Comparison of ENCODE assay signal across 8 cellular contexts in genomic region chr3:59857589-59858346, GRCh38.
DNase-seq lines count a peak whose midpoint lies in the region; ATAC-seq and TF ChIP-seq lines count a peak whose summit lies in the region.

No MANE protein-coding gene starts in this region.

- peak; percentile 46 to 87 (median 75) for DNase-seq in CD4-positive, CD25-positive, alpha-beta regulatory T cell
- DNase-seq in NCI-H748 treated with DMSO at 0.1 percent for 48 hours (lab: John Stamatoyannopoulos, UW): peak; percentile 55
- DNase-seq in activated CD4-positive, alpha-beta T cell treated with anti-CD3 and anti-CD28 coated beads, Interleukin-2, amount 50 U/mL, for 48 hours: peak; percentile 81 to 87
- peak; percentile 65 to 84 (median 77) for DNase-seq in dorsolateral prefrontal cortex
- DNase-seq in lung (ENCODE audit: low spot score): peak; percentile 73
- peak; percentile 60 for DNase-seq in stimulated activated CD8-positive, alpha-beta memory T cell treated with anti-CD3 and anti-CD28 coated beads, Interleukin-15, amount 100 ng/mL, for 1 hour (ENCODE audit: low read depth)

- WGBS in lung, 2 donors: 33 to 37% methylated on average over 7 of the region's 7 CpGs

- H3K4me1 Mint-ChIP-seq in CD4-positive, CD25-positive, alpha-beta regulatory T cell: peaks cover 5 to 18% (median 9%) of the 10 kb centered on the region in 4 donors

- peak overlapping the region in 2 of 3 donors; percentile 27 for H3K27ac Mint-ChIP-seq in CD4-positive, CD25-positive, alpha-beta regulatory T cell

- peak overlapping the region in 1 of 4 donors; percentile 54 for H3K4me3 Mint-ChIP-seq in CD4-positive, CD25-positive, alpha-beta regulatory T cell

- H3K27ac ChIP-seq in CD4-positive, CD25-positive, alpha-beta regulatory T cell (ENCODE audit: insufficient read depth, low read length, poor library complexity, severe bottlenecking): no peak overlapping the region
- H3K27ac ChIP-seq in dorsolateral prefrontal cortex (no peak overlapping the region), lung (ENCODE audit: low read depth in 1 of 2, low read length in 1 of 2) (no peak overlapping the region)

- no peaks in the 10 kb centered on the region for H3K27me3 Mint-ChIP-seq in CD4-positive, CD25-positive, alpha-beta regulatory T cell

- H3K4me1 ChIP-seq in CD4-positive, CD25-positive, alpha-beta regulatory T cell (ENCODE audit: control insufficient read depth, insufficient read depth, low read length, poor library complexity, severe bottlenecking): peaks cover 6% of the 10 kb centered on the region
- no peaks in the 10 kb centered on the region for H3K4me1 ChIP-seq in lung (ENCODE audit: control insufficient read depth in 2 of 2, insufficient read depth in 2 of 2, low read length in 2 of 2)

- no peaks in the 10 kb centered on the region for H3K36me3 ChIP-seq in CD4-positive, CD25-positive, alpha-beta regulatory T cell (ENCODE audit: control insufficient read depth, insufficient read depth, low read length)
- no peaks in the 10 kb centered on the region for H3K36me3 ChIP-seq in lung (ENCODE audit: control insufficient read depth in 2 of 2, insufficient read depth in 2 of 2, low read length in 2 of 2)

- H3K4me3 ChIP-seq in CD4-positive, CD25-positive, alpha-beta regulatory T cell (ENCODE audit: low read depth, low read length): no peak overlapping the region
- no peak overlapping the region for H3K4me3 ChIP-seq in dorsolateral prefrontal cortex
- H3K4me3 ChIP-seq in lung: no peak overlapping the region

- TF ChIP-seq CTCF in dorsolateral prefrontal cortex (IDR thresholded peaks at IDR 0.05 in 54 of 56, conservative IDR thresholded peaks at IDR 0.05 in 2 of 56; ENCODE audit: low read depth in 1 of 56, partially characterized antibody in 56 of 56): peak; percentile 78 to 95 (median 90)
- TF ChIP-seq CTCF in lung (IDR thresholded peaks at IDR 0.05; ENCODE audit: control extremely low read depth, extremely low read depth): peak; percentile 86

- H3K27me3 ChIP-seq in CD4-positive, CD25-positive, alpha-beta regulatory T cell (ENCODE audit: control insufficient read depth, insufficient read depth, low read length): no peaks in the 10 kb centered on the region
- H3K27me3 ChIP-seq in dorsolateral prefrontal cortex: no peaks in the 10 kb centered on the region
- H3K27me3 ChIP-seq in lung (ENCODE audit: control insufficient read depth, insufficient read depth): no peaks in the 10 kb centered on the region

- H3K9me3 Mint-ChIP-seq in CD4-positive, CD25-positive, alpha-beta regulatory T cell: peaks cover 0 to 5% (median 0%) of the 10 kb centered on the region in 7 donors

- ATAC-seq in CD4-positive, CD25-positive, alpha-beta regulatory T cell (ENCODE audit: low read depth in 2 of 2): peak; percentile 93
- ATAC-seq in GM19372 (IDR thresholded peaks at IDR 0.05; ENCODE audit: low read depth, unreplicated experiment) (peak; percentile 99), HG03442 (IDR thresholded peaks at IDR 0.05; ENCODE audit: unreplicated experiment) (peak; percentile 98), lung (ENCODE audit: insufficient read depth, low FRiP score) (peak; percentile 95)

- H3K9me3 ChIP-seq in CD4-positive, CD25-positive, alpha-beta regulatory T cell (ENCODE audit: control insufficient read depth in 2 of 2, low read length in 2 of 2): no peaks in the 10 kb centered on the region
- no peaks in the 10 kb centered on the region for H3K9me3 ChIP-seq in lung (ENCODE audit: control insufficient read depth in 2 of 2, insufficient read depth in 1 of 2, low read length in 1 of 2)

- intact Hi-C loops in dorsolateral prefrontal cortex (cut with DNase I): loop anchor here in 1 of 2 donors (1.0 to 5.0 kb wide), 2 partner anchors 283 to 645 kb away; no protein-coding TSS in a partner anchor

- peaks cover 12% of the 10 kb centered on the region for H3K36me3 Mint-ChIP-seq in CD4-positive, CD25-positive, alpha-beta regulatory T cell
